ENCODE assay signal across 24 cellular contexts in genomic region chr1:90798883-90799282, GRCh38.
"Had no signal": no experiment of that assay in that cellular context is flagged by ENCODE, and none has a peak within 500 bp of the region (broad histone marks: within the 10 kb centered on the region; RNA-seq: fewer than 3 reads in every experiment).

No MANE protein-coding gene starts in this region.

- H3K4me1 Mint-ChIP-seq: mesothelial cell of epicardium, naive B cell had no signal

- H3K4me3 Mint-ChIP-seq: mesothelial cell of epicardium, naive B cell had no signal

- H3K4me1 ChIP-seq: colonic mucosa, esophagus muscularis mucosa, foreskin keratinocyte, gastroesophageal sphincter, heart right ventricle, left lung, lower lobe of right lung had no signal

- ATAC-seq: foreskin keratinocyte, gastroesophageal sphincter, heart right ventricle, left cardiac atrium, left lung, left ventricle myocardium superior, lower lobe of right lung, mucosa of descending colon had no signal

- H3K27me3 ChIP-seq: colonic mucosa, foreskin keratinocyte had no signal

- DNase-seq: colonic mucosa; cortex of kidney; dermis blood vessel endothelial cell; dorsolateral prefrontal cortex; effector CD4-positive, alpha-beta T cell; effector memory CD4-positive, alpha-beta T cell; foreskin keratinocyte; head of caudate nucleus; heart right ventricle; hippocampal formation; left cardiac atrium; left lung; left ventricle myocardium superior; lower lobe of right lung; mesenchymal stem cell; mucosa of descending colon; naive B cell had no signal

- H3K9me3 ChIP-seq: colonic mucosa, left lung, lower lobe of right lung, mucosa of descending colon had no signal

- H3K27ac ChIP-seq: colonic mucosa, dorsolateral prefrontal cortex, esophagus muscularis mucosa, foreskin keratinocyte, gastroesophageal sphincter, heart right ventricle, left lung, lower lobe of right lung had no signal

- H3K4me3 ChIP-seq: colonic mucosa, dorsolateral prefrontal cortex, esophagus muscularis mucosa, gastroesophageal sphincter, heart right ventricle, left lung, lower lobe of right lung, mucosa of descending colon had no signal

- H3K36me3 Mint-ChIP-seq: mesothelial cell of epicardium had no signal

- H3K36me3 ChIP-seq: colonic mucosa, esophagus muscularis mucosa, gastroesophageal sphincter, heart right ventricle, left lung, lower lobe of right lung had no signal

- FAIRE-seq: endothelial cell of umbilical vein, frontal cortex, islet of Langerhans, keratinocyte had no signal

- H3K27ac Mint-ChIP-seq: mesothelial cell of epicardium, naive B cell had no signal
